ENCODE assay signal across 32 cellular contexts in genomic region chr3:100614941-100615340, GRCh38. TPM values are rescaled to one million over a fixed set of nuclear protein-coding genes. Genes with fewer than 3 reads are reported as not detected.
DNase-seq lines count a peak whose midpoint lies in the region; ATAC-seq, FAIRE-seq and TF ChIP-seq lines count a peak whose summit lies in the region.
"Had no signal": no experiment of that assay in that cellular context is flagged by ENCODE, and none has a peak within 500 bp of the region (broad histone marks: within the 10 kb centered on the region; RNA-seq: fewer than 3 reads in every experiment).

No MANE protein-coding gene starts in this region.

- intact Hi-C loops in GM12878 (cut with micrococcal nuclease; ENCODE audit: unreplicated experiment), result no loop called here

- no peaks in the 10 kb centered on the region for H4K20me1 ChIP-seq in GM12878 (ENCODE audit: control insufficient read depth, insufficient read depth)

- H3K4me2 ChIP-seq in GM12878 (ENCODE audit: control insufficient read depth, insufficient read depth), result no peak overlapping the region
- H3K4me2 ChIP-seq: neural progenitor cell had no signal

- H3K9me3 Mint-ChIP-seq in T-helper 2 cell treated with Interferon-gamma antibody and Interleukin-4, amounts not matched to agents 5 μg/mL and 100 μg/mL, for 36 hours, result peaks cover 4% of the 10 kb centered on the region
- H3K9me3 Mint-ChIP-seq: memory B cell; stimulated activated naive CD8-positive, alpha-beta T cell treated with anti-CD3 and anti-CD28 coated beads, Interleukin-15, amount 100 ng/mL, for 72 hours had no signal

- H3K9ac ChIP-seq in GM12878 (ENCODE audit: control insufficient read depth, insufficient read depth, low read length), result no peak overlapping the region
- H3K9ac ChIP-seq: neural progenitor cell had no signal

- H3K36me3 Mint-ChIP-seq in T-helper 2 cell treated with Interferon-gamma antibody and Interleukin-4, amounts not matched to agents 5 μg/mL and 100 μg/mL, for 36 hours (ENCODE audit: low read depth), result no peaks in the 10 kb centered on the region
- H3K36me3 Mint-ChIP-seq: memory B cell, neural progenitor cell had no signal

- no peak for TF ChIP-seq RAD21 in GM12878 (IDR thresholded peaks at IDR 0.05; ENCODE audit: insufficient read depth, low read depth, low read length)

- no peak for TF ChIP-seq POLR2A in GM12878 (IDR thresholded peaks at IDR 0.05; ENCODE audit: low read depth, low read length)

- H3K4me1 Mint-ChIP-seq in T-helper 2 cell treated with Interferon-gamma antibody and Interleukin-4, amounts not matched to agents 5 μg/mL and 100 μg/mL, for 36 hours (ENCODE audit: low read depth), result peaks cover 7% of the 10 kb centered on the region
- H3K4me1 Mint-ChIP-seq: memory B cell; stimulated activated naive CD8-positive, alpha-beta T cell treated with anti-CD3 and anti-CD28 coated beads, Interleukin-15, amount 100 ng/mL, for 72 hours had no signal

- no peaks in the 10 kb centered on the region for H3K9me3 ChIP-seq in GM12878 (replicated peaks; ENCODE audit: control insufficient read depth, insufficient read depth, low read length)
- no peaks in the 10 kb centered on the region; the same call in none of the 2 replicates for H3K9me3 ChIP-seq in MG63
- H3K9me3 ChIP-seq: thyroid gland had no signal

- H3K4me1 ChIP-seq in GM12878 (ENCODE audit: control insufficient read depth, insufficient read depth, low read length), result no peaks in the 10 kb centered on the region
- H3K4me1 ChIP-seq: thyroid gland had no signal

- no peak for FAIRE-seq in GM12878 (lab: Jason Lieb, UNC)
- FAIRE-seq: D721Med, GM12892 had no signal

- no peak for DNase-seq in GM12878 (ENCODE audit: low read depth, low spot score)
- no peak for DNase-seq in MG63
- no peak for DNase-seq in AG20443 (ENCODE audit: low spot score)
- DNase-seq in T-helper 2 cell treated with Interferon-gamma antibody and Interleukin-4, amounts not matched to agents 5 μg/mL and 100 μg/mL, for 36 hours (ENCODE audit: low spot score), result no peak
- DNase-seq: activated CD4-positive, CD25-positive, alpha-beta regulatory T cell treated with anti-CD3 and anti-CD28 coated beads, Interleukin-2, amount 50 U/mL, for 72 hours; activated CD8-positive, alpha-beta memory T cell treated with anti-CD3 and anti-CD28 coated beads for 24 hours; activated gamma-delta T cell; activated T-cell treated with anti-CD3 and anti-CD28 coated beads, Interleukin-2, amount 50 U/mL, for 1 hour; cerebellar nuclear complex; HCEC 1CT; head of caudate nucleus; left cardiac atrium; MM.1S; NCI-H1436; NCI-H510A; NK-92 treated with Interleukin-12 subunit alpha and Interleukin-12 subunit beta, amount 100 ng/mL, for 24 hours; SHP77; stimulated activated naive CD8-positive, alpha-beta T cell treated with anti-CD3 and anti-CD28 coated beads, Interleukin-15, amount 100 ng/mL, for 72 hours; thyroid gland had no signal

- RAD21 ChIA-PET in GM12878 (lab: Charles Lee; ENCODE audit: unreplicated experiment), result interaction anchor here (1.4 kb wide), 1 partner anchor 19 kb away, joined by 5 read pairs; no protein-coding TSS in a partner anchor

- ATAC-seq in GM18508 (IDR thresholded peaks at IDR 0.05; ENCODE audit: insufficient read depth, unreplicated experiment) (peak; percentile 56), GM21381 (IDR thresholded peaks at IDR 0.05; ENCODE audit: unreplicated experiment) (peak; percentile 61), HG03196 (IDR thresholded peaks at IDR 0.05; ENCODE audit: unreplicated experiment) (peak; percentile 64), GM12878 (peak; percentile 75), HG02642 (IDR thresholded peaks at IDR 0.05; ENCODE audit: poor library complexity, unreplicated experiment) (no peak)
- ATAC-seq: stimulated activated naive CD8-positive, alpha-beta T cell treated with anti-CD3 and anti-CD28 coated beads, Interleukin-15, amount 100 ng/mL, for 72 hours had no signal

- no peak overlapping the region for H3K4me3 Mint-ChIP-seq in T-helper 2 cell treated with Interferon-gamma antibody and Interleukin-4, amounts not matched to agents 5 μg/mL and 100 μg/mL, for 36 hours
- H3K4me3 Mint-ChIP-seq: memory B cell; neural progenitor cell; stimulated activated naive CD8-positive, alpha-beta T cell treated with anti-CD3 and anti-CD28 coated beads, Interleukin-15, amount 100 ng/mL, for 72 hours had no signal

- no TSS peak for BruUV-seq in GM12878 (replicated peaks; lab: Mats Ljungman, UMichigan)

- H3K4me3 ChIP-seq in GM12878, result no peak overlapping the region
- no peak overlapping the region for H3K4me3 ChIP-seq in MG63
- H3K4me3 ChIP-seq: neural progenitor cell, thyroid gland had no signal

- CTCF ChIA-PET in GM12878 (lab: Yijun Ruan, JAX), result interaction anchor here (1.6 to 1.7 kb wide), 2 partner anchors 12 to 19 kb away, joined by 6 to 8 read pairs; no protein-coding TSS in a partner anchor

- POLR2A ChIA-PET in GM12878 (lab: Charles Lee), result no interaction called here

- TF ChIP-seq CTCF in GM12878 (IDR thresholded peaks at IDR 0.05 in 2 of 3, conservative IDR thresholded peaks at IDR 0.05 in 1 of 3; ENCODE audit: control insufficient read depth in 2 of 3, extremely low read depth in 1 of 3, insufficient read depth in 1 of 3, low read depth in 3 of 3, low read length in 3 of 3), result no peak

- no peaks in the 10 kb centered on the region for H3K36me3 ChIP-seq in GM12878 (ENCODE audit: control insufficient read depth in 2 of 2, insufficient read depth in 2 of 2, low read length in 1 of 2)
- H3K36me3 ChIP-seq in MG63, result peaks cover 12% of the 10 kb centered on the region; the same call in 1 of the 2 replicates
- H3K36me3 ChIP-seq: neural progenitor cell, thyroid gland had no signal

- SMC1A ChIA-PET in GM12878 (lab: Charles Lee; ENCODE audit: uncharacterized antibody, unreplicated experiment), result interaction anchor here (1.8 to 1.9 kb wide), 2 partner anchors 12 to 19 kb away, joined by 4 to 10 read pairs; no protein-coding TSS in a partner anchor

- no peak overlapping the region for H2AFZ ChIP-seq in GM12878 (ENCODE audit: control insufficient read depth, low read depth, low read length)
- H2AFZ ChIP-seq: neural progenitor cell had no signal

- TF ChIP-seq EP300 in GM12878 (IDR thresholded peaks at IDR 0.05; ENCODE audit: borderline replicate concordance in 1 of 2, control insufficient read depth in 1 of 2, low read depth in 2 of 2, low read length in 2 of 2), result no peak

- no peak overlapping the region for H3K27ac Mint-ChIP-seq in T-helper 2 cell treated with Interferon-gamma antibody and Interleukin-4, amounts not matched to agents 5 μg/mL and 100 μg/mL, for 36 hours
- H3K27ac Mint-ChIP-seq: memory B cell; neural progenitor cell; stimulated activated naive CD8-positive, alpha-beta T cell treated with anti-CD3 and anti-CD28 coated beads, Interleukin-15, amount 100 ng/mL, for 72 hours had no signal

- H3K27me3 Mint-ChIP-seq in T-helper 2 cell treated with Interferon-gamma antibody and Interleukin-4, amounts not matched to agents 5 μg/mL and 100 μg/mL, for 36 hours (ENCODE audit: low read depth), result peaks cover 38% of the 10 kb centered on the region

- no peak overlapping the region for H3K27ac ChIP-seq in GM12878 (ENCODE audit: control insufficient read depth, insufficient read depth)
- H3K27ac ChIP-seq: epithelial cell of prostate, neural progenitor cell, thyroid gland had no signal

- in situ Hi-C loops in GM12878 (cut with MboI), result no loop called here

- H3K79me2 ChIP-seq in GM12878 (ENCODE audit: control insufficient read depth, insufficient read depth, low read length), result no peaks in the 10 kb centered on the region

- no peaks in the 10 kb centered on the region for H3K27me3 ChIP-seq in GM12878 (replicated peaks in 1 of 2; ENCODE audit: control insufficient read depth in 2 of 2, insufficient read depth in 2 of 2, low read length in 1 of 2)
- no peaks in the 10 kb centered on the region; the same call in 1 of the 2 replicates for H3K27me3 ChIP-seq in MG63
- H3K27me3 ChIP-seq: neural progenitor cell, thyroid gland had no signal

TF ChIP-seq in GM12878, 131 proteins besides CTCF, POLR2A, EP300 and RAD21 (continues in another document):
- TF ChIP-seq WRNIP1 (IDR thresholded peaks at IDR 0.05; ENCODE audit: borderline replicate concordance, low read depth, low read length), result no peak
- TF ChIP-seq ZNF217 (IDR thresholded peaks at IDR 0.05), result no peak
- no peak for TF ChIP-seq ATF2 (IDR thresholded peaks at IDR 0.05; ENCODE audit: low read length)
- TF ChIP-seq CBX5 (IDR thresholded peaks at IDR 0.05; ENCODE audit: low read depth), result no peak
- no peak for TF ChIP-seq ZNF274 (IDR thresholded peaks at IDR 0.05; ENCODE audit: insufficient read depth, insufficient read length)
- TF ChIP-seq ASH2L (IDR thresholded peaks at IDR 0.05; ENCODE audit: borderline replicate concordance, low read depth), result no peak
- no peak for TF ChIP-seq YY1 (IDR thresholded peaks at IDR 0.05; ENCODE audit: low read depth, low read length)

RNA-seq across cellular contexts. Expression of gene ADGRG7, which starts 5.5 kb away (rescaled TPM):
- total RNA-seq in GM12878 (2013; cell fraction: nucleolus; rRNA removed), result not detected in 2 replicates
- total RNA-seq in GM12878 (2014; rRNA removed) (not detected in 2 replicates), GM12878 (2014; rRNA removed; fragmentation: Illumina TruSeq; extraction: Trizol) (not detected in 2 replicates), GM12878 (2021) (0.21 TPM in 1 of 2 replicates, not detected in the other)
- not detected for polyA plus RNA-seq in GM12878 (2011; ENCODE audit: low read depth)
- polyA plus RNA-seq in GM12878 (2011; rRNA removed) (0.09 and 0.14 TPM in 2 replicates), GM12878 (2014; fragmentation: Illumina TruSeq; extraction: Trizol) (not detected in 2 replicates), GM12878 (2014; fragmentation: Nextera tagmentation; extraction: Ambion mirVana) (under 1 TPM in 1 of 2 experiments, not detected in 1; 0.02 TPM), GM12878 (2014; rRNA removed) (not detected in 2 replicates), GM12878 (2016; fragmentation: Nextera tagmentation; extraction: Ambion mirVana) (not detected)
- polyA plus RNA-seq in GM12878 (2011; cell fraction: cytosol; rRNA removed), result 0.02 and 0.21 TPM in 2 replicates
- 0.06 and 0.31 TPM in 2 replicates for polyA plus RNA-seq in GM12878 (2011; cell fraction: nucleus; rRNA removed)
- not detected in 2 replicates for polyA plus RNA-seq in GM12878 (2012)
- not detected in 2 replicates for polyA minus RNA-seq in GM12878 (2011; rRNA and poly(A)+ RNA removed)
- not detected in 2 replicates for polyA minus RNA-seq in GM12878 (2011; cell fraction: cytosol; rRNA and poly(A)+ RNA removed)
- polyA minus RNA-seq in GM12878 (2011; cell fraction: nucleus; rRNA and poly(A)+ RNA removed), result 0.19 TPM in 1 of 2 replicates, not detected in the other
- 46.3 and 51.3 TPM in 2 replicates for total RNA-seq in MG63 (2014; rRNA removed; shearing (Covaris generic); ENCODE audit: low replicate concordance)
- total RNA-seq: Daoy, fibroblast of villous mesenchyme, left cardiac atrium, posterior vena cava, thyroid gland had no signal
- polyA plus RNA-seq: AG04450 had no signal

Comparison
In these comparisons a context has a peak if more than half of its experiments do, and no peak if none do; other contexts are left out.
1. RNA of gene ADGRG7, which starts 5.5 kb away (total RNA-seq): 46.3 to 51.3 TPM in MG63; 0.21 TPM in GM12878; every median in the first group is over 10 times any median in the second.